18 cellular contexts compared by ENCODE assay signal in the genomic region with DNA sequence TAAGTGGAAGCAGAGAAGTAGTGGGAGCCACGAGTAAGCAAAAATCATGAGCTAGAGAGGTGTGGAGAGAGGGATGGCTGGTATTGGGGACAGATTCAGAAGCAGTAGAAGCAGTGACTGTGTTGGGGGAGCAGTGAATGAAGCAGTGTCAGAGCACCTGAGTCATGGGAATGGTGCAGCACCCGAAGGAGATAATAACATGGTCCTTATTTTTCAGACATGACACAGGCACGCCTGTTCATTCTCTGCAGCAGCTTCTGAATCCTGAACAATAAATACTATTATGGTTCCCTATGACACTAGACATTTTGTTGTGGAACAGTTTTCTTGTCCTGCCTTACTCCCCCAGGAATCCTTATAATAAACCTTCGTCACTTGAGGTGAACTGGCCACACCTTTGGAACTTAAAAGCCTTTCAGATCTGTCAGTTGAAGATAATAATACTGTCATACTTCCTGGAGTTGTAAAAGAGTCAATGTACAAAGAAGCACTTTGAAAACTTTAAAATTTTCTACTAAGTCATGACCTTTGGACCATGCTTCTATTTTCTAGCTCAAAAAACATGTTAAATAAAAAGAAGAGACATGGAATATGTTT. TPM values are rescaled to one million over a fixed set of nuclear protein-coding genes. Genes with fewer than 3 reads are reported as not detected.
DNase-seq lines count a peak whose midpoint lies in the region; TF ChIP-seq lines count a peak whose summit lies in the region.
"Had no signal": no experiment of that assay in that cellular context is flagged by ENCODE, and none has a peak within 500 bp of the region (broad histone marks: within the 10 kb centered on the region; RNA-seq: fewer than 3 reads in every experiment).

No MANE protein-coding gene starts in this region.

- peaks cover 21% of the 10 kb centered on the region for H3K4me1 Mint-ChIP-seq in Calu3 (ENCODE audit: low read depth, unreplicated experiment)

- no peaks in the 10 kb centered on the region for H3K36me3 ChIP-seq in fibroblast of lung (ENCODE audit: control insufficient read depth, insufficient read depth, low read length)
- H3K36me3 ChIP-seq in osteoblast (ENCODE audit: insufficient read depth, low read length): no peaks in the 10 kb centered on the region
- no peaks in the 10 kb centered on the region for H3K36me3 ChIP-seq in ascending aorta
- H3K36me3 ChIP-seq: HAP-1, MG63, SJCRH30 had no signal

- H3K4me3 Mint-ChIP-seq in Calu3 (ENCODE audit: low read depth, unreplicated experiment): no peak overlapping the region

- H3K4me1 ChIP-seq in fibroblast of lung (ENCODE audit: control insufficient read depth, extremely low read depth, insufficient read depth, low read length) (no peaks in the 10 kb centered on the region), osteoblast (ENCODE audit: insufficient read depth, low read length) (no peaks in the 10 kb centered on the region), ascending aorta (no peaks in the 10 kb centered on the region)
- H3K4me1 ChIP-seq: A549, SJCRH30 had no signal

- no peak overlapping the region for H3K9ac ChIP-seq in fibroblast of lung (ENCODE audit: insufficient read depth, low read length)

- TF ChIP-seq CTCF in Calu3 (IDR thresholded peaks at IDR 0.05; ENCODE audit: unreplicated experiment): no peak
- TF ChIP-seq CTCF in fibroblast of lung (conservative IDR thresholded peaks at IDR 0.05 in 1 of 2, IDR thresholded peaks at IDR 0.05 in 1 of 2; ENCODE audit: low read depth in 1 of 2, low read length in 2 of 2): no peak
- TF ChIP-seq CTCF in osteoblast (IDR thresholded peaks at IDR 0.05; ENCODE audit: extremely low read depth, low read depth, low read length): no peak
- no peak for TF ChIP-seq CTCF in ascending aorta (IDR thresholded peaks at IDR 0.05)

- H2AFZ ChIP-seq in fibroblast of lung (ENCODE audit: low read length) (peak overlapping the region; percentile 17), osteoblast (ENCODE audit: low read length) (peak overlapping the region; percentile 60)

- H3K27ac ChIP-seq in fibroblast of lung (ENCODE audit: insufficient read depth, low read length) (no peak overlapping the region), osteoblast (ENCODE audit: low read depth, low read length) (no peak overlapping the region), ascending aorta (no peak overlapping the region)
- H3K27ac ChIP-seq: A549, C4-2B, SJCRH30 had no signal

- H3K27ac Mint-ChIP-seq in Calu3 (ENCODE audit: unreplicated experiment): peak overlapping the region; percentile 45

- no peaks in the 10 kb centered on the region for H3K9me3 ChIP-seq in fibroblast of lung (ENCODE audit: control insufficient read depth, insufficient read depth, low read depth, low read length)
- H3K9me3 ChIP-seq in osteoblast (ENCODE audit: low read depth, low read length): no peaks in the 10 kb centered on the region
- no peaks in the 10 kb centered on the region for H3K9me3 ChIP-seq in ascending aorta
- H3K9me3 ChIP-seq: A549, Caco-2, HAP-1, MG63, SJCRH30 had no signal

- no peaks in the 10 kb centered on the region for H3K79me2 ChIP-seq in fibroblast of lung (ENCODE audit: control insufficient read depth, insufficient read depth, low read length)
- no peaks in the 10 kb centered on the region for H3K79me2 ChIP-seq in osteoblast (ENCODE audit: insufficient read depth, low read length)

- H3K36me3 Mint-ChIP-seq in Calu3 (ENCODE audit: insufficient read depth, unreplicated experiment): no peaks in the 10 kb centered on the region

- H3K9me3 Mint-ChIP-seq in Calu3 (ENCODE audit: low read depth, unreplicated experiment): no peaks in the 10 kb centered on the region

- CTCF ChIA-PET in Calu3 (lab: Charles Lee): interaction anchor here (0.5 kb wide), 1 partner anchor 1413 kb away, joined by 3 read pairs; no protein-coding TSS in a partner anchor

- no peaks in the 10 kb centered on the region for H3K27me3 Mint-ChIP-seq in Calu3 (ENCODE audit: unreplicated experiment)

- BruUV-seq in Calu3 (replicated peaks; lab: Mats Ljungman, UMichigan): no TSS peak

- DNase-seq in Calu3 (no peak), SK-MEL-5 (ENCODE audit: low read depth, low spot score) (peak; percentile 57), fibroblast of lung (ENCODE audit: low read depth in 2 of 2) (no peak), osteoblast (ENCODE audit: insufficient read length, low spot score, missing footprints) (no peak), NCI-H82 treated with DMSO at 0.1 percent for 48 hours (lab: John Stamatoyannopoulos, UW; ENCODE audit: unreplicated experiment) (no peak), SIG-M5 treated with dmso at 0.1 percent for 504 hours (lab: John Stamatoyannopoulos, UW; ENCODE audit: unreplicated experiment) (no peak), islet precursor cell (no peak), ascending aorta (ENCODE audit: low spot score in 2 of 2) (no peak)
- DNase-seq: Caco-2, KG1, MG63, NCI-H1092 treated with DMSO at 0.1 percent for 48 hours, NCI-H1694 treated with DMSO at 0.1 percent for 48 hours, NCI-H774, SJCRH30 had no signal

- H3K4me2 ChIP-seq in fibroblast of lung (ENCODE audit: extremely low read depth, insufficient read depth, low read length) (no peak overlapping the region), osteoblast (ENCODE audit: insufficient read depth, low read length) (no peak overlapping the region)
- H3K4me2 ChIP-seq: A549 had no signal

- no peaks in the 10 kb centered on the region for H4K20me1 ChIP-seq in fibroblast of lung (ENCODE audit: control insufficient read depth, extremely low read depth, insufficient read depth, low read length)
- no peaks in the 10 kb centered on the region for H4K20me1 ChIP-seq in osteoblast (ENCODE audit: insufficient read depth, low read length)

- H3K27me3 ChIP-seq in fibroblast of lung (ENCODE audit: control insufficient read depth, insufficient read depth, low read length) (no peaks in the 10 kb centered on the region), osteoblast (ENCODE audit: insufficient read depth, low read length) (no peaks in the 10 kb centered on the region), ascending aorta (no peaks in the 10 kb centered on the region)
- H3K27me3 ChIP-seq: MG63, SJCRH30 had no signal

- no peak overlapping the region for H3K4me3 ChIP-seq in fibroblast of lung (replicated peaks in 1 of 4; ENCODE audit: control extremely low read depth in 1 of 4, insufficient read depth in 1 of 4, low read depth in 3 of 4, low read length in 4 of 4)
- no peak overlapping the region for H3K4me3 ChIP-seq in osteoblast (ENCODE audit: insufficient read depth, low read length)
- H3K4me3 ChIP-seq in ascending aorta: no peak overlapping the region
- H3K4me3 ChIP-seq: A549, HAP-1, MG63, SJCRH30 had no signal

- intact Hi-C loops in Calu3 (cut with micrococcal nuclease; ENCODE audit: unreplicated experiment) (no loop called here), ascending aorta (cut with DNase I) (loop anchor here (10.0 kb wide), 1 partner anchor 186 kb away; no protein-coding TSS in a partner anchor)

- in situ Hi-C loops in SK-MEL-5 (cut with HindIII; ENCODE audit: low pct_unique_long_range_greater_than_20kb, low sequenced_read_pairs): no loop called here

RNA-seq across cellular contexts. Expression of a gene that starts 7.0 kb away (rescaled TPM):
- total RNA-seq in Calu3 (2022) (163 and 193 TPM in 2 replicates), fibroblast of lung (42.1 and 66.6 TPM in 2 replicates), osteoblast (42.4 and 43.8 TPM in 2 replicates), ascending aorta (30.5 TPM)
- 16.5 and 21.0 TPM in 2 replicates for total RNA-seq in SK-MEL-5 (2014; rRNA removed; shearing (Covaris generic))
- polyA plus RNA-seq in SK-MEL-5 (2015; cell fraction: cytosol; rRNA removed): 19.3 and 30.6 TPM in 2 replicates
- 41.1 and 41.6 TPM in 2 replicates for polyA plus RNA-seq in SK-MEL-5 (2015; cell fraction: nucleus; rRNA removed)
- polyA plus RNA-seq in fibroblast of lung: 45.8 and 64.0 TPM in 2 replicates
- polyA plus RNA-seq in fibroblast of lung (2012): 27.7 and 41.9 TPM in 2 replicates
- 6.5 and 15.6 TPM in 2 replicates for polyA minus RNA-seq in fibroblast of lung (ENCODE audit: low replicate concordance)
